1 cellular context compared by ENCODE assay signal in the genomic region with DNA sequence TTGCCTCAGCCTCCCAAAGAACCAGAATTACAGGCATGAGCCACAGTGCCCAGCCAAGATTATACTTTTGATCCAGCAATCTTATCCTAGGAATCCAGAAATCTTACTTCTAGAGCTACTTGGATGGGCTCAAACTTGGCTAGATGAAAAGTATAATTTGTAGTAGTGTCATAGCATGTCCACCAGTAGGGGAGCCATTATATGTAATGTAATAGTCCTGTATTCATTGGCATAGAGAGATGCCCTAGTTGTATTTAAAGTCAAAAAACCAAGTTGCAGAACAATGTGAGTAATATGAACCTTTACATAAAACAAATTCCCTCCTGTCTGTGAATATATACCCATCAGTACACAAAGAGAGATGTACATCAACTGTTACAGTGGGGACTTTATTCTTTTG.
TF ChIP-seq lines count a peak whose summit lies in the region.

No MANE protein-coding gene starts in this region.

TF ChIP-seq in HepG2, 621 proteins besides CTCF, POLR2A, EP300 and RAD21 (continued from another document):
- TF ChIP-seq, protein P1, sequence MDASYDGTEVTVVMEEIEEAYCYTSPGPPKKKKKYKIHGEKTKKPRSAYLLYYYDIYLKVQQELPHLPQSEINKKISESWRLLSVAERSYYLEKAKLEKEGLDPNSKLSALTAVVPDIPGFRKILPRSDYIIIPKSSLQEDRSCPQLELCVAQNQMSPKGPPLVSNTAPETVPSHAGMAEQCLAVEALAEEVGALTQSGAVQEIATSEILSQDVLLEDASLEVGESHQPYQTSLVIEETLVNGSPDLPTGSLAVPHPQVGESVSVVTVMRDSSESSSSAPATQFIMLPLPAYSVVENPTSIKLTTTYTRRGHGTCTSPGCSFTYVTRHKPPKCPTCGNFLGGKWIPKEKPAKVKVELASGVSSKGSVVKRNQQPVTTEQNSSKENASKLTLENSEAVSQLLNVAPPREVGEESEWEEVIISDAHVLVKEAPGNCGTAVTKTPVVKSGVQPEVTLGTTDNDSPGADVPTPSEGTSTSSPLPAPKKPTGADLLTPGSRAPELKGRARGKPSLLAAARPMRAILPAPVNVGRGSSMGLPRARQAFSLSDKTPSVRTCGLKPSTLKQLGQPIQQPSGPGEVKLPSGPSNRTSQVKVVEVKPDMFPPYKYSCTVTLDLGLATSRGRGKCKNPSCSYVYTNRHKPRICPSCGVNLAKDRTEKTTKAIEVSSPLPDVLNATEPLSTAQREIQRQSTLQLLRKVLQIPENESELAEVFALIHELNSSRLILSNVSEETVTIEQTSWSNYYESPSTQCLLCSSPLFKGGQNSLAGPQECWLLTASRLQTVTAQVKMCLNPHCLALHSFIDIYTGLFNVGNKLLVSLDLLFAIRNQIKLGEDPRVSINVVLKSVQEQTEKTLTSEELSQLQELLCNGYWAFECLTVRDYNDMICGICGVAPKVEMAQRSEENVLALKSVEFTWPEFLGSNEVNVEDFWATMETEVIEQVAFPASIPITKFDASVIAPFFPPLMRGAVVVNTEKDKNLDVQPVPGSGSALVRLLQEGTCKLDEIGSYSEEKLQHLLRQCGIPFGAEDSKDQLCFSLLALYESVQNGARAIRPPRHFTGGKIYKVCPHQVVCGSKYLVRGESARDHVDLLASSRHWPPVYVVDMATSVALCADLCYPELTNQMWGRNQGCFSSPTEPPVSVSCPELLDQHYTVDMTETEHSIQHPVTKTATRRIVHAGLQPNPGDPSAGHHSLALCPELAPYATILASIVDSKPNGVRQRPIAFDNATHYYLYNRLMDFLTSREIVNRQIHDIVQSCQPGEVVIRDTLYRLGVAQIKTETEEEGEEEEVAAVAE (CRISPR knock-in tag; IDR thresholded peaks at IDR 0.05; ENCODE audit: borderline replicate concordance) = no peak
- TF ChIP-seq, protein P2, sequence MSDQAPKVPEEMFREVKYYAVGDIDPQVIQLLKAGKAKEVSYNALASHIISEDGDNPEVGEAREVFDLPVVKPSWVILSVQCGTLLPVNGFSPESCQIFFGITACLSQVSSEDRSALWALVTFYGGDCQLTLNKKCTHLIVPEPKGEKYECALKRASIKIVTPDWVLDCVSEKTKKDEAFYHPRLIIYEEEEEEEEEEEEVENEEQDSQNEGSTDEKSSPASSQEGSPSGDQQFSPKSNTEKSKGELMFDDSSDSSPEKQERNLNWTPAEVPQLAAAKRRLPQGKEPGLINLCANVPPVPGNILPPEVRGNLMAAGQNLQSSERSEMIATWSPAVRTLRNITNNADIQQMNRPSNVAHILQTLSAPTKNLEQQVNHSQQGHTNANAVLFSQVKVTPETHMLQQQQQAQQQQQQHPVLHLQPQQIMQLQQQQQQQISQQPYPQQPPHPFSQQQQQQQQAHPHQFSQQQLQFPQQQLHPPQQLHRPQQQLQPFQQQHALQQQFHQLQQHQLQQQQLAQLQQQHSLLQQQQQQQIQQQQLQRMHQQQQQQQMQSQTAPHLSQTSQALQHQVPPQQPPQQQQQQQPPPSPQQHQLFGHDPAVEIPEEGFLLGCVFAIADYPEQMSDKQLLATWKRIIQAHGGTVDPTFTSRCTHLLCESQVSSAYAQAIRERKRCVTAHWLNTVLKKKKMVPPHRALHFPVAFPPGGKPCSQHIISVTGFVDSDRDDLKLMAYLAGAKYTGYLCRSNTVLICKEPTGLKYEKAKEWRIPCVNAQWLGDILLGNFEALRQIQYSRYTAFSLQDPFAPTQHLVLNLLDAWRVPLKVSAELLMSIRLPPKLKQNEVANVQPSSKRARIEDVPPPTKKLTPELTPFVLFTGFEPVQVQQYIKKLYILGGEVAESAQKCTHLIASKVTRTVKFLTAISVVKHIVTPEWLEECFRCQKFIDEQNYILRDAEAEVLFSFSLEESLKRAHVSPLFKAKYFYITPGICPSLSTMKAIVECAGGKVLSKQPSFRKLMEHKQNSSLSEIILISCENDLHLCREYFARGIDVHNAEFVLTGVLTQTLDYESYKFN (CRISPR knock-in tag; conservative IDR thresholded peaks at IDR 0.05) = no peak
- TF ChIP-seq FOSL1 (CRISPR knock-in tag; IDR thresholded peaks at IDR 0.05; ENCODE audit: borderline replicate concordance) (no peak), ZNF607 (CRISPR knock-in tag; IDR thresholded peaks at IDR 0.05; ENCODE audit: borderline replicate concordance) (no peak), MAFG (CRISPR knock-in tag; IDR thresholded peaks at IDR 0.05) (no peak), ZNF205 (CRISPR knock-in tag; IDR thresholded peaks at IDR 0.05) (no peak), ZSCAN12 (CRISPR knock-in tag; IDR thresholded peaks at IDR 0.05) (no peak), SRSF9 (IDR thresholded peaks at IDR 0.05; ENCODE audit: borderline replicate concordance, insufficient read depth, low read depth, low read length, poor library complexity, severe bottlenecking) (no peak), TSC22D2 (CRISPR knock-in tag; IDR thresholded peaks at IDR 0.05; ENCODE audit: borderline replicate concordance) (no peak), ZNF567 (CRISPR knock-in tag; IDR thresholded peaks at IDR 0.05; ENCODE audit: borderline replicate concordance) (no peak), KDM6A (CRISPR knock-in tag; IDR thresholded peaks at IDR 0.05; ENCODE audit: low read depth) (no peak), TEAD3 (CRISPR knock-in tag; optimal IDR thresholded peaks at IDR 0.05; ENCODE audit: borderline replicate concordance) (no peak)
- TF ChIP-seq, protein P3, sequence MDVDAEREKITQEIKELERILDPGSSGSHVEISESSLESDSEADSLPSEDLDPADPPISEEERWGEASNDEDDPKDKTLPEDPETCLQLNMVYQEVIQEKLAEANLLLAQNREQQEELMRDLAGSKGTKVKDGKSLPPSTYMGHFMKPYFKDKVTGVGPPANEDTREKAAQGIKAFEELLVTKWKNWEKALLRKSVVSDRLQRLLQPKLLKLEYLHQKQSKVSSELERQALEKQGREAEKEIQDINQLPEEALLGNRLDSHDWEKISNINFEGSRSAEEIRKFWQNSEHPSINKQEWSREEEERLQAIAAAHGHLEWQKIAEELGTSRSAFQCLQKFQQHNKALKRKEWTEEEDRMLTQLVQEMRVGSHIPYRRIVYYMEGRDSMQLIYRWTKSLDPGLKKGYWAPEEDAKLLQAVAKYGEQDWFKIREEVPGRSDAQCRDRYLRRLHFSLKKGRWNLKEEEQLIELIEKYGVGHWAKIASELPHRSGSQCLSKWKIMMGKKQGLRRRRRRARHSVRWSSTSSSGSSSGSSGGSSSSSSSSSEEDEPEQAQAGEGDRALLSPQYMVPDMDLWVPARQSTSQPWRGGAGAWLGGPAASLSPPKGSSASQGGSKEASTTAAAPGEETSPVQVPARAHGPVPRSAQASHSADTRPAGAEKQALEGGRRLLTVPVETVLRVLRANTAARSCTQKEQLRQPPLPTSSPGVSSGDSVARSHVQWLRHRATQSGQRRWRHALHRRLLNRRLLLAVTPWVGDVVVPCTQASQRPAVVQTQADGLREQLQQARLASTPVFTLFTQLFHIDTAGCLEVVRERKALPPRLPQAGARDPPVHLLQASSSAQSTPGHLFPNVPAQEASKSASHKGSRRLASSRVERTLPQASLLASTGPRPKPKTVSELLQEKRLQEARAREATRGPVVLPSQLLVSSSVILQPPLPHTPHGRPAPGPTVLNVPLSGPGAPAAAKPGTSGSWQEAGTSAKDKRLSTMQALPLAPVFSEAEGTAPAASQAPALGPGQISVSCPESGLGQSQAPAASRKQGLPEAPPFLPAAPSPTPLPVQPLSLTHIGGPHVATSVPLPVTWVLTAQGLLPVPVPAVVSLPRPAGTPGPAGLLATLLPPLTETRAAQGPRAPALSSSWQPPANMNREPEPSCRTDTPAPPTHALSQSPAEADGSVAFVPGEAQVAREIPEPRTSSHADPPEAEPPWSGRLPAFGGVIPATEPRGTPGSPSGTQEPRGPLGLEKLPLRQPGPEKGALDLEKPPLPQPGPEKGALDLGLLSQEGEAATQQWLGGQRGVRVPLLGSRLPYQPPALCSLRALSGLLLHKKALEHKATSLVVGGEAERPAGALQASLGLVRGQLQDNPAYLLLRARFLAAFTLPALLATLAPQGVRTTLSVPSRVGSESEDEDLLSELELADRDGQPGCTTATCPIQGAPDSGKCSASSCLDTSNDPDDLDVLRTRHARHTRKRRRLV (CRISPR knock-in tag; IDR thresholded peaks at IDR 0.05) = no peak
- TF ChIP-seq, protein P4, sequence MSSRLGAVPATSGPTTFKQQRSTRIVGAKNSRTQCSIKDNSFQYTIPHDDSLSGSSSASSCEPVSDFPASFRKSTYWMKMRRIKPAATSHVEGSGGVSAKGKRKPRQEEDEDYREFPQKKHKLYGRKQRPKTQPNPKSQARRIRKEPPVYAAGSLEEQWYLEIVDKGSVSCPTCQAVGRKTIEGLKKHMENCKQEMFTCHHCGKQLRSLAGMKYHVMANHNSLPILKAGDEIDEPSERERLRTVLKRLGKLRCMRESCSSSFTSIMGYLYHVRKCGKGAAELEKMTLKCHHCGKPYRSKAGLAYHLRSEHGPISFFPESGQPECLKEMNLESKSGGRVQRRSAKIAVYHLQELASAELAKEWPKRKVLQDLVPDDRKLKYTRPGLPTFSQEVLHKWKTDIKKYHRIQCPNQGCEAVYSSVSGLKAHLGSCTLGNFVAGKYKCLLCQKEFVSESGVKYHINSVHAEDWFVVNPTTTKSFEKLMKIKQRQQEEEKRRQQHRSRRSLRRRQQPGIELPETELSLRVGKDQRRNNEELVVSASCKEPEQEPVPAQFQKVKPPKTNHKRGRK (CRISPR knock-in tag; IDR thresholded peaks at IDR 0.05) = no peak
- TF ChIP-seq, protein P5, sequence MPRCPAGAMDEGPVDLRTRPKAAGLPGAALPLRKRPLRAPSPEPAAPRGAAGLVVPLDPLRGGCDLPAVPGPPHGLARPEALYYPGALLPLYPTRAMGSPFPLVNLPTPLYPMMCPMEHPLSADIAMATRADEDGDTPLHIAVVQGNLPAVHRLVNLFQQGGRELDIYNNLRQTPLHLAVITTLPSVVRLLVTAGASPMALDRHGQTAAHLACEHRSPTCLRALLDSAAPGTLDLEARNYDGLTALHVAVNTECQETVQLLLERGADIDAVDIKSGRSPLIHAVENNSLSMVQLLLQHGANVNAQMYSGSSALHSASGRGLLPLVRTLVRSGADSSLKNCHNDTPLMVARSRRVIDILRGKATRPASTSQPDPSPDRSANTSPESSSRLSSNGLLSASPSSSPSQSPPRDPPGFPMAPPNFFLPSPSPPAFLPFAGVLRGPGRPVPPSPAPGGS (CRISPR knock-in tag; IDR thresholded peaks at IDR 0.05) = no peak
- TF ChIP-seq, protein P6, sequence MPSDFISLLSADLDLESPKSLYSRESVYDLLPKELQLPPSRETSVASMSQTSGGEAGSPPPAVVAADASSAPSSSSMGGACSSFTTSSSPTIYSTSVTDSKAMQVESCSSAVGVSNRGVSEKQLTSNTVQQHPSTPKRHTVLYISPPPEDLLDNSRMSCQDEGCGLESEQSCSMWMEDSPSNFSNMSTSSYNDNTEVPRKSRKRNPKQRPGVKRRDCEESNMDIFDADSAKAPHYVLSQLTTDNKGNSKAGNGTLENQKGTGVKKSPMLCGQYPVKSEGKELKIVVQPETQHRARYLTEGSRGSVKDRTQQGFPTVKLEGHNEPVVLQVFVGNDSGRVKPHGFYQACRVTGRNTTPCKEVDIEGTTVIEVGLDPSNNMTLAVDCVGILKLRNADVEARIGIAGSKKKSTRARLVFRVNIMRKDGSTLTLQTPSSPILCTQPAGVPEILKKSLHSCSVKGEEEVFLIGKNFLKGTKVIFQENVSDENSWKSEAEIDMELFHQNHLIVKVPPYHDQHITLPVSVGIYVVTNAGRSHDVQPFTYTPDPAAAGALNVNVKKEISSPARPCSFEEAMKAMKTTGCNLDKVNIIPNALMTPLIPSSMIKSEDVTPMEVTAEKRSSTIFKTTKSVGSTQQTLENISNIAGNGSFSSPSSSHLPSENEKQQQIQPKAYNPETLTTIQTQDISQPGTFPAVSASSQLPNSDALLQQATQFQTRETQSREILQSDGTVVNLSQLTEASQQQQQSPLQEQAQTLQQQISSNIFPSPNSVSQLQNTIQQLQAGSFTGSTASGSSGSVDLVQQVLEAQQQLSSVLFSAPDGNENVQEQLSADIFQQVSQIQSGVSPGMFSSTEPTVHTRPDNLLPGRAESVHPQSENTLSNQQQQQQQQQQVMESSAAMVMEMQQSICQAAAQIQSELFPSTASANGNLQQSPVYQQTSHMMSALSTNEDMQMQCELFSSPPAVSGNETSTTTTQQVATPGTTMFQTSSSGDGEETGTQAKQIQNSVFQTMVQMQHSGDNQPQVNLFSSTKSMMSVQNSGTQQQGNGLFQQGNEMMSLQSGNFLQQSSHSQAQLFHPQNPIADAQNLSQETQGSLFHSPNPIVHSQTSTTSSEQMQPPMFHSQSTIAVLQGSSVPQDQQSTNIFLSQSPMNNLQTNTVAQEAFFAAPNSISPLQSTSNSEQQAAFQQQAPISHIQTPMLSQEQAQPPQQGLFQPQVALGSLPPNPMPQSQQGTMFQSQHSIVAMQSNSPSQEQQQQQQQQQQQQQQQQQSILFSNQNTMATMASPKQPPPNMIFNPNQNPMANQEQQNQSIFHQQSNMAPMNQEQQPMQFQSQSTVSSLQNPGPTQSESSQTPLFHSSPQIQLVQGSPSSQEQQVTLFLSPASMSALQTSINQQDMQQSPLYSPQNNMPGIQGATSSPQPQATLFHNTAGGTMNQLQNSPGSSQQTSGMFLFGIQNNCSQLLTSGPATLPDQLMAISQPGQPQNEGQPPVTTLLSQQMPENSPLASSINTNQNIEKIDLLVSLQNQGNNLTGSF (CRISPR knock-in tag; IDR thresholded peaks at IDR 0.05) = no peak
- TF ChIP-seq, protein P7, sequence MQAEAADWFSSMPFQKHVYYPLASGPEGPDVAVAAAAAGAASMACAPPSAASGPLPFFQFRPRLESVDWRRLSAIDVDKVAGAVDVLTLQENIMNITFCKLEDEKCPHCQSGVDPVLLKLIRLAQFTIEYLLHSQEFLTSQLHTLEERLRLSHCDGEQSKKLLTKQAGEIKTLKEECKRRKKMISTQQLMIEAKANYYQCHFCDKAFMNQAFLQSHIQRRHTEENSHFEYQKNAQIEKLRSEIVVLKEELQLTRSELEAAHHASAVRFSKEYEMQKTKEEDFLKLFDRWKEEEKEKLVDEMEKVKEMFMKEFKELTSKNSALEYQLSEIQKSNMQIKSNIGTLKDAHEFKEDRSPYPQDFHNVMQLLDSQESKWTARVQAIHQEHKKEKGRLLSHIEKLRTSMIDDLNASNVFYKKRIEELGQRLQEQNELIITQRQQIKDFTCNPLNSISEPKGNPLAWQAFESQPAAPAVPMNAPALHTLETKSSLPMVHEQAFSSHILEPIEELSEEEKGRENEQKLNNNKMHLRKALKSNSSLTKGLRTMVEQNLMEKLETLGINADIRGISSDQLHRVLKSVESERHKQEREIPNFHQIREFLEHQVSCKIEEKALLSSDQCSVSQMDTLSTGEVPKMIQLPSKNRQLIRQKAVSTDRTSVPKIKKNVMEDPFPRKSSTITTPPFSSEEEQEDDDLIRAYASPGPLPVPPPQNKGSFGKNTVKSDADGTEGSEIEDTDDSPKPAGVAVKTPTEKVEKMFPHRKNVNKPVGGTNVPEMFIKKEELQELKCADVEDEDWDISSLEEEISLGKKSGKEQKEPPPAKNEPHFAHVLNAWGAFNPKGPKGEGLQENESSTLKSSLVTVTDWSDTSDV (CRISPR knock-in tag; IDR thresholded peaks at IDR 0.05) = no peak
